In genomic region chr3:130242850-130243569, GRCh38 we compare ENCODE assay signal across 9 cellular contexts.
DNase-seq lines count a peak whose midpoint lies in the region; ATAC-seq and TF ChIP-seq lines count a peak whose summit lies in the region.
"Had no signal": no experiment of that assay in that cellular context is flagged by ENCODE, and none has a peak within 500 bp of the region (broad histone marks: within the 10 kb centered on the region; RNA-seq: fewer than 3 reads in every experiment).

No MANE protein-coding gene starts in this region.

- H3K79me2 ChIP-seq in OCI-LY3 (ENCODE audit: low read length): no peaks in the 10 kb centered on the region

- peaks cover 9% of the 10 kb centered on the region for H3K27me3 Mint-ChIP-seq in MCF 10A (ENCODE audit: insufficient read depth, unreplicated experiment)

- intact Hi-C loops in MCF 10A (cut with micrococcal nuclease) (no loop called here), breast epithelium (cut with DNase I; ENCODE audit: low total_unique reads) (no loop called here)

- no peak overlapping the region for H3K4me3 Mint-ChIP-seq in MCF 10A (ENCODE audit: unreplicated experiment)
- H3K4me3 Mint-ChIP-seq: stimulated activated naive B cell treated with anti-CD40 and anti-IgM and Interleukin-4, amounts not matched to agents 10 μg/mL and 1 μg/mL and 100 μg/mL, for 72 hours had no signal

- no peaks in the 10 kb centered on the region for H3K36me3 ChIP-seq in breast epithelium
- no peaks in the 10 kb centered on the region for H3K36me3 ChIP-seq in OCI-LY3 (replicated peaks; ENCODE audit: low read depth, low read length)
- H3K36me3 ChIP-seq in upper lobe of left lung: no peaks in the 10 kb centered on the region

- no peaks in the 10 kb centered on the region for H4K20me1 ChIP-seq in OCI-LY3 (ENCODE audit: insufficient read depth, low read length)

- H3K36me3 Mint-ChIP-seq in MCF 10A (ENCODE audit: insufficient read depth, unreplicated experiment): no peaks in the 10 kb centered on the region
- H3K36me3 Mint-ChIP-seq: stimulated activated naive B cell treated with anti-CD40 and anti-IgM and Interleukin-4, amounts not matched to agents 10 μg/mL and 1 μg/mL and 100 μg/mL, for 72 hours had no signal

- BruUV-seq in MCF 10A (replicated peaks; lab: Mats Ljungman, UMichigan): no TSS peak

- no peak overlapping the region for H3K9ac ChIP-seq in OCI-LY3 (ENCODE audit: low read length)

- H3K27ac Mint-ChIP-seq in MCF 10A (ENCODE audit: low read depth, unreplicated experiment): no peak overlapping the region
- H3K27ac Mint-ChIP-seq: stimulated activated naive B cell treated with anti-CD40 and anti-IgM and Interleukin-4, amounts not matched to agents 10 μg/mL and 1 μg/mL and 100 μg/mL, for 72 hours had no signal

- H3K4me1 ChIP-seq in breast epithelium (no peaks in the 10 kb centered on the region), OCI-LY3 (ENCODE audit: low read length) (no peaks in the 10 kb centered on the region), upper lobe of left lung (no peaks in the 10 kb centered on the region)

- WGBS in upper lobe of left lung, 2 donors: 43 to 47% methylated on average over 3 of the region's 3 CpGs

- TF ChIP-seq CTCF in MCF 10A (IDR thresholded peaks at IDR 0.05; ENCODE audit: unreplicated experiment) (no peak), breast epithelium (IDR thresholded peaks at IDR 0.05) (no peak), OCI-LY3 (IDR thresholded peaks at IDR 0.05; ENCODE audit: low read depth, low read length) (peak; percentile 56), fibroblast of pulmonary artery (IDR thresholded peaks at IDR 0.05; ENCODE audit: low read length, missing control alignments) (peak; percentile 12), upper lobe of left lung (IDR thresholded peaks at IDR 0.05) (peak in 4 of 6 experiments; percentile 12 to 53 (median 33))

- CTCF ChIA-PET in MCF 10A (lab: Yijun Ruan, JAX): interaction anchor here (0.7 to 1.0 kb wide), 2 partner anchors 12 to 301 kb away, joined by 3 read pairs; no protein-coding TSS in a partner anchor

- H2AFZ ChIP-seq in OCI-LY3 (ENCODE audit: low read depth, low read length): no peak overlapping the region

- peak; percentile 7 for DNase-seq in MCF 10A (ENCODE audit: unreplicated experiment)
- DNase-seq in breast epithelium (ENCODE audit: low spot score in 2 of 2): no peak
- peak; percentile 20 for DNase-seq in fibroblast of pulmonary artery (ENCODE audit: low read depth)
- no peak for DNase-seq in upper lobe of left lung
- DNase-seq in occipital lobe (lab: John Stamatoyannopoulos, UW): no peak
- no peak for DNase-seq in stimulated activated CD4-positive, alpha-beta T cell treated with anti-CD3 and anti-CD28 coated beads, Interleukin-4, amount 100 ng/mL, for 24 hours
- DNase-seq: stimulated activated naive B cell treated with anti-CD40 and anti-IgM and Interleukin-4, amounts not matched to agents 10 μg/mL and 1 μg/mL and 100 μg/mL, for 72 hours had no signal

- ATAC-seq in upper lobe of left lung (ENCODE audit: low FRiP score in 2 of 2) (peak in 1 of 2 donors; percentile 43), HG02588 (IDR thresholded peaks at IDR 0.05; ENCODE audit: unreplicated experiment) (no peak)
- ATAC-seq: stimulated activated naive B cell treated with anti-CD40 and anti-IgM and Interleukin-4, amounts not matched to agents 10 μg/mL and 1 μg/mL and 100 μg/mL, for 72 hours had no signal

- TF ChIP-seq POLR2A in breast epithelium (IDR thresholded peaks at IDR 0.05) (no peak), upper lobe of left lung (IDR thresholded peaks at IDR 0.05) (no peak)

- no peaks in the 10 kb centered on the region for H3K4me1 Mint-ChIP-seq in MCF 10A (ENCODE audit: insufficient read depth, unreplicated experiment)
- H3K4me1 Mint-ChIP-seq: stimulated activated naive B cell treated with anti-CD40 and anti-IgM and Interleukin-4, amounts not matched to agents 10 μg/mL and 1 μg/mL and 100 μg/mL, for 72 hours had no signal

- POLR2A ChIA-PET in MCF 10A (lab: Yijun Ruan, JAX): no interaction called here

- no peaks in the 10 kb centered on the region for H3K27me3 ChIP-seq in breast epithelium
- H3K27me3 ChIP-seq in OCI-LY3 (ENCODE audit: low read depth, low read length): peaks cover 28% of the 10 kb centered on the region
- H3K27me3 ChIP-seq in upper lobe of left lung: no peaks in the 10 kb centered on the region

- no peaks in the 10 kb centered on the region for H3K9me3 ChIP-seq in breast epithelium
- no peaks in the 10 kb centered on the region for H3K9me3 ChIP-seq in OCI-LY3 (ENCODE audit: insufficient read depth, low read length)
- H3K9me3 ChIP-seq in upper lobe of left lung: no peaks in the 10 kb centered on the region

- no peak overlapping the region for H3K4me2 ChIP-seq in OCI-LY3 (ENCODE audit: low read length)

- H3K4me3 ChIP-seq in breast epithelium (no peak overlapping the region), OCI-LY3 (ENCODE audit: low read length) (no peak overlapping the region), fibroblast of pulmonary artery (replicated peaks; ENCODE audit: low read depth, low read length) (no peak overlapping the region), upper lobe of left lung (no peak overlapping the region)

- H3K27ac ChIP-seq in breast epithelium: no peak overlapping the region
- no peak overlapping the region for H3K27ac ChIP-seq in OCI-LY3 (ENCODE audit: low read length)
- H3K27ac ChIP-seq in upper lobe of left lung: no peak overlapping the region

- no peaks in the 10 kb centered on the region for H3K9me3 Mint-ChIP-seq in MCF 10A (ENCODE audit: unreplicated experiment)
- H3K9me3 Mint-ChIP-seq: stimulated activated naive B cell treated with anti-CD40 and anti-IgM and Interleukin-4, amounts not matched to agents 10 μg/mL and 1 μg/mL and 100 μg/mL, for 72 hours had no signal

- TF ChIP-seq EP300 in upper lobe of left lung (IDR thresholded peaks at IDR 0.05): no peak

Comparison
In these comparisons a context has a peak if more than half of its experiments do, and no peak if none do; other contexts are left out.
1. DNase-seq: peak in MCF 10A (single experiment) and fibroblast of pulmonary artery (single experiment); none in breast epithelium (0 of 2), upper lobe of left lung (0 of 2), occipital lobe (single experiment) and stimulated activated CD4-positive, alpha-beta T cell treated with anti-CD3 and anti-CD28 coated beads, Interleukin-4, amount 100 ng/mL, for 24 hours (single experiment).
2. CTCF ChIP-seq: peak in OCI-LY3 (single experiment), fibroblast of pulmonary artery (single experiment) and upper lobe of left lung (4 of 6); none in MCF 10A (single experiment) and breast epithelium (0 of 3).